21 cellular contexts compared by ENCODE assay signal in genomic region chr9:88971131-88971960, GRCh38. TPM values are rescaled to one million over a fixed set of nuclear protein-coding genes. Genes with fewer than 3 reads are reported as not detected.
DNase-seq lines count a peak whose midpoint lies in the region; ATAC-seq and TF ChIP-seq lines count a peak whose summit lies in the region.
"Had no signal": no experiment of that assay in that cellular context is flagged by ENCODE, and none has a peak within 500 bp of the region (broad histone marks: within the 10 kb centered on the region; RNA-seq: fewer than 3 reads in every experiment).

No MANE protein-coding gene starts in this region.

- no peaks in the 10 kb centered on the region for H3K36me3 Mint-ChIP-seq in GM23338 (ENCODE audit: low read depth)
- no peaks in the 10 kb centered on the region for H3K36me3 Mint-ChIP-seq in activated CD8-positive, alpha-beta memory T cell treated with anti-CD3 and anti-CD28 coated beads, Interleukin-2, amount 10 ng/mL, durations not matched to agents 7 days and 5 days
- H3K36me3 Mint-ChIP-seq: CD8-positive, alpha-beta memory T cell had no signal

- peak; percentile 18 for DNase-seq in GM23338 (ENCODE audit: low spot score)
- peak; percentile 33 for DNase-seq in activated CD8-positive, alpha-beta memory T cell treated with anti-CD3 and anti-CD28 coated beads, Interleukin-2, amount 10 ng/mL, durations not matched to agents 7 days and 5 days
- DNase-seq in ecto neural progenitor cell (ENCODE audit: low spot score), result peak; percentile 46
- no peak for DNase-seq in effector CD8-positive, alpha-beta T cell (lab: John Stamatoyannopoulos, UW)
- no peak for DNase-seq in HCEC 1CT
- no peak for DNase-seq in RPMI8226
- DNase-seq: CD8-positive, alpha-beta memory T cell; GDM1; HFFc6; MG63; NCI-H1417; NCI-H1694 treated with DMSO at 0.1 percent for 48 hours; NCI-H2081 treated with DMSO at 0.1 percent for 48 hours; NCI-H2171 treated with DMSO at 0.1 percent for 48 hours; NCI-H524 treated with DMSO at 0.1 percent for 48 hours; NCI-H82; OCI-M1; SHP77 had no signal

- peak overlapping the region; percentile 63 for H2AFZ ChIP-seq in GM23338
- H2AFZ ChIP-seq in neuron (ENCODE audit: low read depth, low read length), result peak overlapping the region; percentile 7

- peaks cover 10% of the 10 kb centered on the region for H3K4me1 Mint-ChIP-seq in GM23338
- H3K4me1 Mint-ChIP-seq in activated CD8-positive, alpha-beta memory T cell treated with anti-CD3 and anti-CD28 coated beads, Interleukin-2, amount 10 ng/mL, durations not matched to agents 7 days and 5 days, result no peaks in the 10 kb centered on the region
- H3K4me1 Mint-ChIP-seq: CD8-positive, alpha-beta memory T cell had no signal

- H3K36me3 ChIP-seq in GM23338 (ENCODE audit: insufficient read depth) (no peaks in the 10 kb centered on the region), neuron (ENCODE audit: insufficient read depth, low read length) (no peaks in the 10 kb centered on the region)
- H3K36me3 ChIP-seq: MG63 had no signal

- H3K27me3 Mint-ChIP-seq in GM23338 (ENCODE audit: insufficient read depth, low read depth, poor library complexity), result peaks cover 4% of the 10 kb centered on the region
- no peaks in the 10 kb centered on the region for H3K27me3 Mint-ChIP-seq in activated CD8-positive, alpha-beta memory T cell treated with anti-CD3 and anti-CD28 coated beads, Interleukin-2, amount 10 ng/mL, durations not matched to agents 7 days and 5 days

- H4K20me1 ChIP-seq in GM23338 (replicated peaks; ENCODE audit: insufficient read depth), result no peaks in the 10 kb centered on the region

- no peak overlapping the region for H3K27ac Mint-ChIP-seq in GM23338
- H3K27ac Mint-ChIP-seq in activated CD8-positive, alpha-beta memory T cell treated with anti-CD3 and anti-CD28 coated beads, Interleukin-2, amount 10 ng/mL, durations not matched to agents 7 days and 5 days, result no peak overlapping the region
- H3K27ac Mint-ChIP-seq: HFFc6 had no signal

- ATAC-seq in GM23338 (peak; percentile 43), HG02981 (IDR thresholded peaks at IDR 0.05; ENCODE audit: unreplicated experiment) (no peak)
- ATAC-seq in activated CD8-positive, alpha-beta memory T cell treated with anti-CD3 and anti-CD28 coated beads, Interleukin-2, amount 10 ng/mL, durations not matched to agents 7 days and 5 days, result no peak

- peaks cover 3% of the 10 kb centered on the region for H3K9me3 ChIP-seq in neuron (ENCODE audit: low read length)
- H3K9me3 ChIP-seq: MG63 had no signal

- no peak overlapping the region for H3K4me3 ChIP-seq in GM23338
- H3K4me3 ChIP-seq in neuron (ENCODE audit: low read length), result no peak overlapping the region
- H3K4me3 ChIP-seq: MG63 had no signal

- H3K27me3 ChIP-seq in GM23338 (ENCODE audit: insufficient read depth) (no peaks in the 10 kb centered on the region), neuron (ENCODE audit: insufficient read depth, low read length) (no peaks in the 10 kb centered on the region)
- H3K27me3 ChIP-seq: MG63 had no signal

- peak in 1 of 2 experiments; percentile 33; a peak in 2 of 4 replicates for TF ChIP-seq CTCF in GM23338 (conservative IDR thresholded peaks at IDR 0.05; ENCODE audit: low read depth in 2 of 2)

- no peak overlapping the region for H3K27ac ChIP-seq in GM23338 (ENCODE audit: low read depth)
- H3K27ac ChIP-seq: C4-2B had no signal

- H3F3A ChIP-seq in GM23338 (replicated peaks; ENCODE audit: low read depth), result no peaks in the 10 kb centered on the region

- H3K4me3 Mint-ChIP-seq in GM23338, result no peak overlapping the region
- H3K4me3 Mint-ChIP-seq in activated CD8-positive, alpha-beta memory T cell treated with anti-CD3 and anti-CD28 coated beads, Interleukin-2, amount 10 ng/mL, durations not matched to agents 7 days and 5 days, result no peak overlapping the region
- H3K4me3 Mint-ChIP-seq: CD8-positive, alpha-beta memory T cell; HFFc6 had no signal

- no peak overlapping the region for H3K4me2 ChIP-seq in GM23338

- H3K79me2 ChIP-seq in GM23338 (replicated peaks; ENCODE audit: insufficient read depth), result no peaks in the 10 kb centered on the region

- peaks cover 5% of the 10 kb centered on the region; the same call in 1 of the 2 replicates for H3K9me2 ChIP-seq in GM23338 (ENCODE audit: insufficient read depth)

- CTCF ChIA-PET in activated CD8-positive, alpha-beta memory T cell treated with anti-CD3 and anti-CD28 coated beads, Interleukin-2, amount 10 ng/mL, durations not matched to agents 7 days and 5 days (lab: Charles Lee), result no interaction called here

- no peaks in the 10 kb centered on the region for H3K4me1 ChIP-seq in GM23338 (ENCODE audit: insufficient read depth)
- peaks cover 10% of the 10 kb centered on the region for H3K4me1 ChIP-seq in neuron (ENCODE audit: insufficient read depth, low read length)

- no peaks in the 10 kb centered on the region for H3K9me3 Mint-ChIP-seq in GM23338
- H3K9me3 Mint-ChIP-seq in activated CD8-positive, alpha-beta memory T cell treated with anti-CD3 and anti-CD28 coated beads, Interleukin-2, amount 10 ng/mL, durations not matched to agents 7 days and 5 days (ENCODE audit: low read depth), result no peaks in the 10 kb centered on the region
- H3K9me3 Mint-ChIP-seq: CD8-positive, alpha-beta memory T cell; HFFc6 had no signal

TF ChIP-seq in GM23338, 12 proteins besides CTCF, POLR2A, EP300 and RAD21 (continues in another document):
- no peak for TF ChIP-seq NANOG (IDR thresholded peaks at IDR 0.05; ENCODE audit: borderline replicate concordance)
- no peak for TF ChIP-seq CREB1 (CRISPR knock-in tag; IDR thresholded peaks at IDR 0.05; ENCODE audit: low read depth)
- no peak for TF ChIP-seq EZH2phosphoT487 (IDR thresholded peaks at IDR 0.05; ENCODE audit: unreplicated experiment)
- no peak for TF ChIP-seq JUNB (IDR thresholded peaks at IDR 0.05; ENCODE audit: unreplicated experiment)
- TF ChIP-seq POLR2AphosphoS5 (IDR thresholded peaks at IDR 0.05; ENCODE audit: low read depth), result no peak
- no peak for TF ChIP-seq ZNF462 (CRISPR knock-in tag; IDR thresholded peaks at IDR 0.05)

RNA-seq across cellular contexts. Expression of gene S1PR3, which starts 19.9 kb away (rescaled TPM):
- total RNA-seq in GM23338 (2014; rRNA removed; shearing (Covaris generic)), result 7.6 and 9.3 TPM in 2 replicates
- polyA plus RNA-seq in GM23338 (2016; fragmentation: Nextera tagmentation; extraction: Ambion mirVana), result 1.7 and 2.1 TPM in 2 replicates
- total RNA-seq in activated CD8-positive, alpha-beta memory T cell treated with anti-CD3 and anti-CD28 coated beads, Interleukin-2, amount 10 ng/mL, durations not matched to agents 7 days and 5 days, result under 1 TPM; 0.05 to 0.06 TPM
- polyA plus RNA-seq: CD8-positive, alpha-beta memory T cell had no signal

Comparison
In these comparisons a context has a peak if more than half of its experiments do, and no peak if none do; other contexts are left out.
1. DNase-seq: peak in GM23338 (single experiment), activated CD8-positive, alpha-beta memory T cell treated with anti-CD3 and anti-CD28 coated beads, Interleukin-2, amount 10 ng/mL, durations not matched to agents 7 days and 5 days (single experiment) and ecto neural progenitor cell (single experiment); none in effector CD8-positive, alpha-beta T cell (single experiment), HCEC 1CT (single experiment) and RPMI8226 (single experiment).